Comparison of ENCODE assay signal across 8 cellular contexts in genomic region chr5:113293068-113293571, GRCh38.
DNase-seq lines count a peak whose midpoint lies in the region; ATAC-seq and TF ChIP-seq lines count a peak whose summit lies in the region.

No MANE protein-coding gene starts in this region.

- no peaks in the 10 kb centered on the region for H3K27me3 ChIP-seq in CD8-positive, alpha-beta T cell (ENCODE audit: insufficient read depth, low read length)

- H3K4me3 Mint-ChIP-seq in CD8-positive, alpha-beta T cell = peak overlapping the region; percentile 94
- peak overlapping the region; percentile 88 to 93 for H3K4me3 Mint-ChIP-seq in effector memory CD8-positive, alpha-beta T cell
- H3K4me3 Mint-ChIP-seq in naive thymus-derived CD8-positive, alpha-beta T cell = peak overlapping the region; percentile 87 to 96 (median 94)

- H3K27ac Mint-ChIP-seq in CD8-positive, alpha-beta T cell = peak overlapping the region; percentile 1
- no peak overlapping the region for H3K27ac Mint-ChIP-seq in effector memory CD8-positive, alpha-beta T cell
- H3K27ac Mint-ChIP-seq in naive thymus-derived CD8-positive, alpha-beta T cell = peak overlapping the region in 7 of 10 donors; percentile 0 to 74 (median 48)

- peaks cover 17% of the 10 kb centered on the region for H3K4me1 ChIP-seq in CD8-positive, alpha-beta T cell (ENCODE audit: insufficient read depth, low read length)

- POLR2A ChIA-PET in CD8-positive, alpha-beta T cell (lab: Charles Lee) = interaction anchor here (2.0 kb wide), 1 partner anchor 297 kb away, joined by 7 read pairs; no protein-coding TSS in a partner anchor
- POLR2A ChIA-PET in naive thymus-derived CD8-positive, alpha-beta T cell (lab: Charles Lee) = no interaction called here

- no peak for DNase-seq in CD8-positive, alpha-beta T cell
- DNase-seq in NCI-H524 treated with DMSO at 0.1 percent for 48 hours (lab: John Stamatoyannopoulos, UW) (peak; percentile 58), A172 (ENCODE audit: low spot score) (no peak), SHP77 treated with DMSO at 0.1 percent for 48 hours (lab: John Stamatoyannopoulos, UW) (no peak), islet precursor cell (no peak), mesenteric fat pad (ENCODE audit: low spot score) (no peak)
- DNase-seq in effector memory CD8-positive, alpha-beta T cell = no peak
- peak in 2 of 10 donors; percentile 16 to 25 for DNase-seq in naive thymus-derived CD8-positive, alpha-beta T cell

- peak overlapping the region; percentile 76 for H3K4me3 ChIP-seq in CD8-positive, alpha-beta T cell (ENCODE audit: low read depth, low read length)

- no peak for ATAC-seq in CD8-positive, alpha-beta T cell
- ATAC-seq in effector memory CD8-positive, alpha-beta T cell (replicated peaks) = peak; percentile 12
- peak in 1 of 2 donors; percentile 21 for ATAC-seq in naive thymus-derived CD8-positive, alpha-beta T cell

- H3K36me3 Mint-ChIP-seq in CD8-positive, alpha-beta T cell = peaks cover 4% of the 10 kb centered on the region
- no peaks in the 10 kb centered on the region for H3K36me3 Mint-ChIP-seq in effector memory CD8-positive, alpha-beta T cell (ENCODE audit: insufficient read depth)
- H3K36me3 Mint-ChIP-seq in naive thymus-derived CD8-positive, alpha-beta T cell = peaks cover 0 to 2% (median 0%) of the 10 kb centered on the region in 3 donors

- CTCF ChIA-PET in CD8-positive, alpha-beta T cell (lab: Charles Lee) = interaction anchor here (0.8 to 2.1 kb wide), 3 partner anchors 15 to 219 kb away, joined by 3 to 13 read pairs (median 7); no protein-coding TSS in a partner anchor

- peaks cover 12% of the 10 kb centered on the region for H3K27me3 Mint-ChIP-seq in CD8-positive, alpha-beta T cell (ENCODE audit: low read depth)
- H3K27me3 Mint-ChIP-seq in effector memory CD8-positive, alpha-beta T cell = peaks cover 32 to 37% of the 10 kb centered on the region in 2 donors
- H3K27me3 Mint-ChIP-seq in naive thymus-derived CD8-positive, alpha-beta T cell = peaks cover 10 to 52% (median 16%) of the 10 kb centered on the region in 5 donors

- no peak overlapping the region for H3K27ac ChIP-seq in CD8-positive, alpha-beta T cell (ENCODE audit: low read depth, low read length)

- H3K36me3 ChIP-seq in CD8-positive, alpha-beta T cell (ENCODE audit: insufficient read depth, low read length) = no peaks in the 10 kb centered on the region

- no peaks in the 10 kb centered on the region for H3K9me3 ChIP-seq in CD8-positive, alpha-beta T cell (ENCODE audit: low read length)

- no peak for TF ChIP-seq CTCF in CD8-positive, alpha-beta T cell (IDR thresholded peaks at IDR 0.05)

- intact Hi-C loops in CD8-positive, alpha-beta T cell (cut with DNase I, micrococcal nuclease) = loop anchor here in 1 of 2 experiments (5.0 kb wide), 1 partner anchor 221 kb away; no protein-coding TSS in a partner anchor

- peaks cover 34% of the 10 kb centered on the region for H3K4me1 Mint-ChIP-seq in CD8-positive, alpha-beta T cell (ENCODE audit: low read depth)
- peaks cover 6 to 23% of the 10 kb centered on the region in 2 donors for H3K4me1 Mint-ChIP-seq in effector memory CD8-positive, alpha-beta T cell (ENCODE audit: low read depth in 2 of 2)
- peaks cover 19 to 33% (median 26%) of the 10 kb centered on the region in 4 donors for H3K4me1 Mint-ChIP-seq in naive thymus-derived CD8-positive, alpha-beta T cell

- H3K9me3 Mint-ChIP-seq in CD8-positive, alpha-beta T cell = no peaks in the 10 kb centered on the region
- H3K9me3 Mint-ChIP-seq in effector memory CD8-positive, alpha-beta T cell = no peaks in the 10 kb centered on the region
- no peaks in the 10 kb centered on the region for H3K9me3 Mint-ChIP-seq in naive thymus-derived CD8-positive, alpha-beta T cell

Comparison
In these comparisons a context has a peak if more than half of its experiments do, and no peak if none do; other contexts are left out.
1. H3K27ac Mint-ChIP-seq: peak in CD8-positive, alpha-beta T cell (single experiment) and naive thymus-derived CD8-positive, alpha-beta T cell (7 of 10); none in effector memory CD8-positive, alpha-beta T cell (0 of 2).
2. Peak in every context shown above with its lines, with median percentiles within 50 percentile points of each other: H3K4me3 Mint-ChIP-seq.